In genomic region chr1:17207540-17207939, GRCh38 we compare ENCODE assay signal across 14 cellular contexts. TPM values are rescaled to one million over a fixed set of nuclear protein-coding genes. Genes with fewer than 3 reads are reported as not detected.
DNase-seq lines count a peak whose midpoint lies in the region; ATAC-seq and TF ChIP-seq lines count a peak whose summit lies in the region.
"Had no signal": no experiment of that assay in that cellular context is flagged by ENCODE, and none has a peak within 500 bp of the region (broad histone marks: within the 10 kb centered on the region; RNA-seq: fewer than 3 reads in every experiment).

No MANE protein-coding gene starts in this region.

- intact Hi-C loops in PC-9 (cut with micrococcal nuclease; ENCODE audit: unreplicated experiment) (no loop called here), thyroid gland (cut with DNase I) (no loop called here)

- H3K9ac ChIP-seq in BLaER1 treated with 17β-estradiol and CSF1 and Interleukin-3, amounts not matched to agents 10 nM and 100 nM = peak overlapping the region in 8 of 11 experiments; percentile 5 to 46 (median 28); a peak in 8 of 22 replicates

- peak; percentile 14 for ATAC-seq in GM21723 (IDR thresholded peaks at IDR 0.05; ENCODE audit: unreplicated experiment)
- peak; percentile 36 for ATAC-seq in left lobe of liver
- ATAC-seq in HG02870 (IDR thresholded peaks at IDR 0.05; ENCODE audit: unreplicated experiment) = no peak
- ATAC-seq in GM18858 (IDR thresholded peaks at IDR 0.05; ENCODE audit: unreplicated experiment) = no peak

- CTCF ChIA-PET in PC-9 (lab: Charles Lee) = interaction anchor here (0.6 to 1.2 kb wide), 2 partner anchors 30 to 68 kb away, joined by 4 to 6 read pairs; no protein-coding TSS in a partner anchor

- H3K27ac ChIP-seq in BLaER1 treated with 17β-estradiol and CSF1 and Interleukin-3, amounts not matched to agents 10 nM and 100 nM = peak overlapping the region in 9 of 11 experiments; percentile 11 to 62 (median 34); a peak in 12 of 22 replicates
- peak overlapping the region; percentile 95 for H3K27ac ChIP-seq in PC-9
- no peak overlapping the region for H3K27ac ChIP-seq in osteoblast (ENCODE audit: low read depth, low read length)
- H3K27ac ChIP-seq in thyroid gland = no peak overlapping the region
- H3K27ac ChIP-seq: VCaP had no signal

- POLR2A ChIA-PET in PC-9 (lab: Charles Lee; ENCODE audit: unreplicated experiment) = interaction anchor here (0.6 to 1.1 kb wide), 2 partner anchors 32 to 84 kb away, joined by 3 to 28 read pairs; no protein-coding TSS in a partner anchor

- H3K9me2 ChIP-seq in PC-9 (ENCODE audit: insufficient read depth) = no peaks in the 10 kb centered on the region

- H3F3A ChIP-seq in PC-9 (ENCODE audit: insufficient read depth, low read depth) = peaks cover 41% of the 10 kb centered on the region

- 83 to 89% methylated on average over 4 to 5 of the region's 5 CpGs for WGBS in thyroid gland, 2 donors

- H3K36me3 ChIP-seq in BLaER1 treated with 17β-estradiol and CSF1 and Interleukin-3, amounts not matched to agents 10 nM and 100 nM = no peaks in the 10 kb centered on the region
- H3K36me3 ChIP-seq in PC-9 (ENCODE audit: low read depth) (no peaks in the 10 kb centered on the region; the same call in 1 of the 2 replicates), osteoblast (ENCODE audit: insufficient read depth, low read length) (no peaks in the 10 kb centered on the region), thyroid gland (no peaks in the 10 kb centered on the region)

- TF ChIP-seq POLR2A in thyroid gland (IDR thresholded peaks at IDR 0.05) = no peak

- H3K4me1 ChIP-seq in BLaER1 treated with 17β-estradiol and CSF1 and Interleukin-3, amounts not matched to agents 10 nM and 100 nM = peaks cover 38 to 66% (median 62%) of the 10 kb centered on the region in 10 experiments
- H3K4me1 ChIP-seq in PC-9 (replicated peaks; ENCODE audit: insufficient read depth) (peaks cover 82% of the 10 kb centered on the region), osteoblast (ENCODE audit: insufficient read depth, low read length) (peaks cover 17% of the 10 kb centered on the region), thyroid gland (peaks cover 2 to 8% of the 10 kb centered on the region in 2 donors)

- peaks cover 0 to 18% (median 0%) of the 10 kb centered on the region in 11 experiments; a peak in 4 of 22 replicates for H3K27me3 ChIP-seq in BLaER1 treated with 17β-estradiol and CSF1 and Interleukin-3, amounts not matched to agents 10 nM and 100 nM
- no peaks in the 10 kb centered on the region for H3K27me3 ChIP-seq in PC-9 (ENCODE audit: insufficient read depth, low read depth)
- H3K27me3 ChIP-seq in osteoblast (ENCODE audit: insufficient read depth, low read length) = no peaks in the 10 kb centered on the region
- H3K27me3 ChIP-seq in thyroid gland = no peaks in the 10 kb centered on the region

- no peaks in the 10 kb centered on the region for H3K9me3 ChIP-seq in BLaER1 treated with 17β-estradiol and CSF1 and Interleukin-3, amounts not matched to agents 10 nM and 100 nM (replicated peaks in 1 of 11)
- H3K9me3 ChIP-seq in PC-9 (ENCODE audit: insufficient read depth, low read depth) = no peaks in the 10 kb centered on the region
- no peaks in the 10 kb centered on the region for H3K9me3 ChIP-seq in osteoblast (ENCODE audit: low read depth, low read length)
- no peaks in the 10 kb centered on the region for H3K9me3 ChIP-seq in thyroid gland

- TSS peak; percentile 25 for BruUV-seq in PC-9 (replicated peaks; lab: Mats Ljungman, UMichigan)

- peak overlapping the region; percentile 73 to 97 (median 88) for H3K4me2 ChIP-seq in BLaER1 treated with 17β-estradiol and CSF1 and Interleukin-3, amounts not matched to agents 10 nM and 100 nM
- peak overlapping the region; percentile 93 for H3K4me2 ChIP-seq in PC-9
- no peak overlapping the region for H3K4me2 ChIP-seq in osteoblast (ENCODE audit: insufficient read depth, low read length)

- H2AFZ ChIP-seq in PC-9 (no peak overlapping the region), osteoblast (ENCODE audit: low read length) (no peak overlapping the region)

- TF ChIP-seq CTCF in PC-9 (conservative IDR thresholded peaks at IDR 0.05) (no peak), osteoblast (IDR thresholded peaks at IDR 0.05; ENCODE audit: extremely low read depth, low read depth, low read length) (no peak), thyroid gland (IDR thresholded peaks at IDR 0.05) (no peak)

- DNase-seq in PC-9 (peak in 1 of 2 experiments; percentile 41), left lobe of liver (ENCODE audit: low spot score) (no peak), osteoblast (ENCODE audit: insufficient read length, low spot score, missing footprints) (no peak), thyroid gland (no peak)
- DNase-seq: cerebellar nuclear complex, NCI-H187 had no signal

- H3K79me2 ChIP-seq in PC-9 (ENCODE audit: low read depth) (peaks cover 73% of the 10 kb centered on the region), osteoblast (ENCODE audit: insufficient read depth, low read length) (no peaks in the 10 kb centered on the region)

- H4K20me1 ChIP-seq in BLaER1 treated with 17β-estradiol and CSF1 and Interleukin-3, amounts not matched to agents 10 nM and 100 nM = peaks cover 0 to 10% (median 0%) of the 10 kb centered on the region in 11 experiments; a peak in 3 of 22 replicates
- H4K20me1 ChIP-seq in PC-9 (ENCODE audit: insufficient read depth) (no peaks in the 10 kb centered on the region), osteoblast (ENCODE audit: insufficient read depth, low read length) (no peaks in the 10 kb centered on the region)

- peak overlapping the region in 2 of 10 experiments; percentile 34 to 35; a peak in 4 of 20 replicates for H3K4me3 ChIP-seq in BLaER1 treated with 17β-estradiol and CSF1 and Interleukin-3, amounts not matched to agents 10 nM and 100 nM
- H3K4me3 ChIP-seq in PC-9 (peak overlapping the region; percentile 65), osteoblast (ENCODE audit: insufficient read depth, low read length) (no peak overlapping the region), thyroid gland (replicated peaks in 1 of 3) (no peak overlapping the region)

RNA-seq across cellular contexts. Expression of gene PADI1, which starts 2.6 kb away (rescaled TPM):
- total RNA-seq in PC-9 (2021) (27.7 and 28.3 TPM in 2 replicates), left lobe of liver (not detected), osteoblast (under 0.01 TPM in 2 replicates), thyroid gland (not detected)
- total RNA-seq: CD8-positive, alpha-beta T cell; omental fat pad; subcutaneous adipose tissue had no signal

RNA-seq across cellular contexts. Expression of gene PADI3, which starts 41.4 kb away (rescaled TPM):
- total RNA-seq in PC-9 (2021) = 1.1 and 5.0 TPM in 2 replicates
- not detected for total RNA-seq in left lobe of liver
- total RNA-seq in osteoblast = not detected in 2 replicates
- total RNA-seq in thyroid gland = not detected
- total RNA-seq: CD8-positive, alpha-beta T cell; omental fat pad; subcutaneous adipose tissue had no signal

Comparison
In these comparisons a context has a peak if more than half of its experiments do, and no peak if none do; other contexts are left out.
1. H3K27ac ChIP-seq: peak in BLaER1 treated with 17β-estradiol and CSF1 and Interleukin-3, amounts not matched to agents 10 nM and 100 nM (9 of 11) and PC-9 (single experiment); none in osteoblast (single experiment) and thyroid gland (0 of 3).
2. ATAC-seq: peak in GM21723 (single experiment) and left lobe of liver (single experiment); none in HG02870 (single experiment) and GM18858 (single experiment).
3. RNA of gene PADI1, which starts 2.6 kb away (total RNA-seq): 27.7 to 28.3 TPM in PC-9; not detected in left lobe of liver (single experiment), under 0.01 TPM in osteoblast and not detected in thyroid gland; every median in the first group is over 10 times any median in the second.